Comparison of ENCODE assay signal across 28 cellular contexts in the genomic region with DNA sequence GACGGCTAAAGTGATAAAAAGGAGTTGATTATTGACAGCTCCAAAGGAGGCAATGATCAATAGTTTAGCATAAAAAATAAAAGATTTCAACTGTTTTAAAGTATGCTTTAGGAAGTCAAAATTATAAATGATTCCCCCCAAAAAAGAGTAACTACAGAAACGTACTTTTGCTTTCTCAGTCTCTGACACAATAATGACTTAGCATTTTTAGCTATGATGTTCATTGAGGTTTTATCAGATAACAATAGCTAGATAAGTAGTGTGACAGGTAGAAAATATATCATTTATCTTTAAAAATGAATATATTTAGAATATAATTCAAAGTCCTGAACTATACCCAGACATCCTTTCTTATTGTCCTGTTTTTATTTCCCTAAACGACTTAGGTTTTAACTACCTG.
"Had no signal": no experiment of that assay in that cellular context is flagged by ENCODE, and none has a peak within 500 bp of the region (broad histone marks: within the 10 kb centered on the region; RNA-seq: fewer than 3 reads in every experiment).

No MANE protein-coding gene starts in this region.

- H3K9me3 ChIP-seq: colonic mucosa, gastrocnemius medialis had no signal

- H3K4me3 ChIP-seq: colonic mucosa, coronary artery, dorsolateral prefrontal cortex, esophagus muscularis mucosa, esophagus squamous epithelium, gastrocnemius medialis, gastroesophageal sphincter, heart left ventricle, heart right ventricle had no signal

- H3K36me3 ChIP-seq: colonic mucosa, esophagus muscularis mucosa, esophagus squamous epithelium, gastrocnemius medialis, gastroesophageal sphincter, heart left ventricle had no signal

- H3K27ac ChIP-seq: colonic mucosa, coronary artery, dorsolateral prefrontal cortex, epithelial cell of prostate, esophagus muscularis mucosa, esophagus squamous epithelium, foreskin keratinocyte, gastrocnemius medialis, gastroesophageal sphincter, heart left ventricle, heart right ventricle had no signal

- FAIRE-seq: colon, endometrium, endothelial cell of umbilical vein, frontal cortex had no signal

- DNase-seq: colonic mucosa; cortex of kidney; dermis blood vessel endothelial cell; dorsolateral prefrontal cortex; effector CD4-positive, alpha-beta T cell; effector CD8-positive, alpha-beta T cell; effector memory CD4-positive, alpha-beta T cell; effector memory CD8-positive, alpha-beta T cell; endodermal cell; erythroblast; esophagus squamous epithelium; foreskin fibroblast; foreskin keratinocyte; foreskin melanocyte; gastrocnemius medialis; glutamatergic neuron; head of caudate nucleus; heart left ventricle; heart right ventricle had no signal

- H3K27me3 ChIP-seq: colonic mucosa, dorsolateral prefrontal cortex, esophagus muscularis mucosa, esophagus squamous epithelium, foreskin keratinocyte, gastrocnemius medialis, gastroesophageal sphincter, heart left ventricle, heart right ventricle had no signal

- H3K4me1 ChIP-seq: colonic mucosa, esophagus muscularis mucosa, esophagus squamous epithelium, foreskin keratinocyte, gastrocnemius medialis, gastroesophageal sphincter, heart left ventricle, heart right ventricle had no signal

- ATAC-seq: effector memory CD8-positive, alpha-beta T cell; esophagus mucosa; foreskin keratinocyte; gastrocnemius medialis; gastroesophageal sphincter; heart left ventricle; heart right ventricle had no signal
